In genomic region chr3:103048371-103048722, GRCh38 we compare ENCODE assay signal across 11 cellular contexts.
A peak's percentile ranks its signal among the peaks of the same experiment; 100 is the strongest.
DNase-seq lines count a peak whose midpoint lies in the region; ATAC-seq and TF ChIP-seq lines count a peak whose summit lies in the region.
"Had no signal": no experiment of that assay in that cellular context is flagged by ENCODE, and none has a peak within 500 bp of the region (broad histone marks: within the 10 kb centered on the region; RNA-seq: fewer than 3 reads in every experiment).

No MANE protein-coding gene starts in this region.

- no peak overlapping the region for H3K4me3 ChIP-seq in astrocyte of the spinal cord (ENCODE audit: low read depth, low read length)
- no peak overlapping the region for H3K4me3 ChIP-seq in smooth muscle cell

- peak overlapping the region; percentile 68 for H3K4me2 ChIP-seq in smooth muscle cell

- H3K27me3 Mint-ChIP-seq in activated CD8-positive, alpha-beta T cell treated with anti-CD3 and anti-CD28 coated beads, Interleukin-2, amount 10 ng/mL, durations not matched to agents 7 days and 5 days (ENCODE audit: low read depth): no peaks in the 10 kb centered on the region
- H3K27me3 Mint-ChIP-seq: activated CD4-positive, alpha-beta T cell treated with anti-CD3 and anti-CD28 coated beads for 36 hours had no signal

- H3K27ac Mint-ChIP-seq in activated CD8-positive, alpha-beta T cell treated with anti-CD3 and anti-CD28 coated beads, Interleukin-2, amount 10 ng/mL, durations not matched to agents 7 days and 5 days: no peak overlapping the region
- H3K27ac Mint-ChIP-seq: activated CD4-positive, alpha-beta T cell treated with anti-CD3 and anti-CD28 coated beads for 36 hours had no signal

- ATAC-seq in GM18511 (IDR thresholded peaks at IDR 0.05; ENCODE audit: unreplicated experiment): peak; percentile 92
- ATAC-seq in activated CD8-positive, alpha-beta T cell treated with anti-CD3 and anti-CD28 coated beads, Interleukin-2, amount 10 ng/mL, durations not matched to agents 7 days and 5 days: no peak
- ATAC-seq in GM18517 (IDR thresholded peaks at IDR 0.05; ENCODE audit: unreplicated experiment): no peak
- ATAC-seq: activated CD4-positive, alpha-beta T cell treated with anti-CD3 and anti-CD28 coated beads for 36 hours; left cardiac atrium had no signal

- no peak for TF ChIP-seq CTCF in astrocyte of the spinal cord (IDR thresholded peaks at IDR 0.05; ENCODE audit: low read depth, low read length)
- no peak for TF ChIP-seq CTCF in smooth muscle cell (IDR thresholded peaks at IDR 0.05; ENCODE audit: borderline replicate concordance, insufficient read depth, poor library complexity, severe bottlenecking)

- no peaks in the 10 kb centered on the region for H4K20me1 ChIP-seq in smooth muscle cell (ENCODE audit: low read depth)

- POLR2A ChIA-PET in activated CD8-positive, alpha-beta T cell treated with anti-CD3 and anti-CD28 coated beads, Interleukin-2, amount 10 ng/mL, durations not matched to agents 7 days and 5 days (lab: Charles Lee): no interaction called here

- H3K27me3 ChIP-seq in smooth muscle cell (ENCODE audit: low read depth): no peaks in the 10 kb centered on the region

- DNase-seq in HS-5 (ENCODE audit: low read depth) (peak; percentile 40), astrocyte of the spinal cord (ENCODE audit: low read depth, low spot score) (peak; percentile 90), smooth muscle cell (lab: John Stamatoyannopoulos, UW; ENCODE audit: unreplicated experiment) (no peak)
- no peak for DNase-seq in activated CD8-positive, alpha-beta T cell treated with anti-CD3 and anti-CD28 coated beads, Interleukin-2, amount 10 ng/mL, durations not matched to agents 7 days and 5 days
- no peak for DNase-seq in activated CD4-positive, alpha-beta T cell treated with anti-CD3 and anti-CD28 coated beads for 1 hour
- DNase-seq: activated CD4-positive, alpha-beta T cell treated with anti-CD3 and anti-CD28 coated beads for 36 hours; DMS153; left cardiac atrium; stimulated activated CD4-positive, alpha-beta T cell treated with anti-CD3 and anti-CD28 coated beads, Interleukin-2, amount 100 ng/mL, for 48 hours had no signal

- no peaks in the 10 kb centered on the region for H3K9me3 Mint-ChIP-seq in activated CD8-positive, alpha-beta T cell treated with anti-CD3 and anti-CD28 coated beads, Interleukin-2, amount 10 ng/mL, durations not matched to agents 7 days and 5 days (ENCODE audit: insufficient read depth)

- CTCF ChIA-PET in activated CD8-positive, alpha-beta T cell treated with anti-CD3 and anti-CD28 coated beads, Interleukin-2, amount 10 ng/mL, durations not matched to agents 7 days and 5 days (lab: Charles Lee): no interaction called here

- in situ Hi-C loops in astrocyte of the spinal cord (cut with HindIII; ENCODE audit: low sequenced_read_pairs): no loop called here

- H3K9me3 ChIP-seq in smooth muscle cell (replicated peaks; ENCODE audit: low read depth): no peaks in the 10 kb centered on the region

- H2AFZ ChIP-seq in smooth muscle cell (ENCODE audit: low read depth): no peak overlapping the region

- WGBS in smooth muscle cell (ENCODE audit: low lambda C conversion rate): 0% methylated on average over 1 of the region's 1 CpG

- no peak overlapping the region for H3K4me3 Mint-ChIP-seq in activated CD8-positive, alpha-beta T cell treated with anti-CD3 and anti-CD28 coated beads, Interleukin-2, amount 10 ng/mL, durations not matched to agents 7 days and 5 days
- H3K4me3 Mint-ChIP-seq: activated CD4-positive, alpha-beta T cell treated with anti-CD3 and anti-CD28 coated beads for 36 hours had no signal

- H3K4me1 Mint-ChIP-seq in activated CD8-positive, alpha-beta T cell treated with anti-CD3 and anti-CD28 coated beads, Interleukin-2, amount 10 ng/mL, durations not matched to agents 7 days and 5 days (ENCODE audit: low read depth): no peaks in the 10 kb centered on the region
- H3K4me1 Mint-ChIP-seq: activated CD4-positive, alpha-beta T cell treated with anti-CD3 and anti-CD28 coated beads for 36 hours had no signal

- no peaks in the 10 kb centered on the region for H3K36me3 Mint-ChIP-seq in activated CD8-positive, alpha-beta T cell treated with anti-CD3 and anti-CD28 coated beads, Interleukin-2, amount 10 ng/mL, durations not matched to agents 7 days and 5 days (ENCODE audit: low read depth)

- peaks cover 4% of the 10 kb centered on the region for H3K4me1 ChIP-seq in smooth muscle cell (ENCODE audit: low read depth)

- no peaks in the 10 kb centered on the region for H3K79me2 ChIP-seq in smooth muscle cell (ENCODE audit: low read depth)

- H3F3A ChIP-seq in smooth muscle cell (ENCODE audit: low read depth): no peaks in the 10 kb centered on the region

- no peak overlapping the region for H3K27ac ChIP-seq in smooth muscle cell (ENCODE audit: low read depth)

- no peak overlapping the region for H3K9ac ChIP-seq in smooth muscle cell (ENCODE audit: low read depth)

- no peaks in the 10 kb centered on the region for H3K36me3 ChIP-seq in smooth muscle cell (ENCODE audit: low read depth)

Comparison
In these comparisons a context has a peak if more than half of its experiments do, and no peak if none do; other contexts are left out.
1. DNase-seq: peak in HS-5 (single experiment) and astrocyte of the spinal cord (single experiment); none in smooth muscle cell (single experiment), activated CD8-positive, alpha-beta T cell treated with anti-CD3 and anti-CD28 coated beads, Interleukin-2, amount 10 ng/mL, durations not matched to agents 7 days and 5 days (single experiment) and activated CD4-positive, alpha-beta T cell treated with anti-CD3 and anti-CD28 coated beads for 1 hour (single experiment).